In genomic region chr4:58247792-58248191, GRCh38 we compare ENCODE assay signal across 2 cellular contexts.
A peak's percentile ranks its signal among the peaks of the same experiment; 100 is the strongest.
TF ChIP-seq lines count a peak whose summit lies in the region.

No MANE protein-coding gene starts in this region.

TF ChIP-seq in A549, 52 proteins besides CTCF, POLR2A, EP300 and RAD21:
- peak; percentile 40 for TF ChIP-seq SMC3 (IDR thresholded peaks at IDR 0.05)
- no peak for TF ChIP-seq FOSL2 (IDR thresholded peaks at IDR 0.05)
- no peak for TF ChIP-seq FOSL2 (CRISPR knock-in tag; IDR thresholded peaks at IDR 0.05)

TF ChIP-seq in H1, 55 proteins besides CTCF, POLR2A, EP300 and RAD21:
- TF ChIP-seq YY1 (IDR thresholded peaks at IDR 0.05; ENCODE audit: low read depth, low read length) (no peak), SUZ12 (IDR thresholded peaks at IDR 0.05; ENCODE audit: low read length) (no peak), CHD1 (IDR thresholded peaks at IDR 0.05; ENCODE audit: low read depth, low read length) (no peak), SRF (IDR thresholded peaks at IDR 0.05; ENCODE audit: low read depth, low read length) (no peak), BRCA1 (IDR thresholded peaks at IDR 0.05; ENCODE audit: low read depth, low read length) (no peak), USF2 (IDR thresholded peaks at IDR 0.05; ENCODE audit: low read length) (no peak), RFX5 (IDR thresholded peaks at IDR 0.05; ENCODE audit: borderline replicate concordance, low read depth, low read length) (no peak), SIX5 (IDR thresholded peaks at IDR 0.05; ENCODE audit: low read depth, low read length) (no peak), RNF2 (IDR thresholded peaks at IDR 0.05; ENCODE audit: borderline replicate concordance, low read depth, low read length, missing control alignments, poor library complexity, severe bottlenecking) (no peak), TBP (IDR thresholded peaks at IDR 0.05; ENCODE audit: low read depth, low read length) (no peak), JUN (IDR thresholded peaks at IDR 0.05; ENCODE audit: low read depth, low read length) (no peak), CBX5 (IDR thresholded peaks at IDR 0.05; ENCODE audit: low read depth, low read length) (no peak), POU5F1 (IDR thresholded peaks at IDR 0.05; ENCODE audit: low read depth, low read length) (no peak), GABPA (IDR thresholded peaks at IDR 0.05; ENCODE audit: borderline replicate concordance, insufficient read depth, low read length) (no peak), PHF8 (conservative IDR thresholded peaks at IDR 0.05; ENCODE audit: low read depth, low read length) (no peak), SP1 (IDR thresholded peaks at IDR 0.05; ENCODE audit: low read depth, low read length) (no peak), ATF2 (IDR thresholded peaks at IDR 0.05; ENCODE audit: low read length) (no peak), EZH2 (IDR thresholded peaks at IDR 0.05; ENCODE audit: low read depth, low read length, severe bottlenecking) (no peak), SP4 (IDR thresholded peaks at IDR 0.05; ENCODE audit: low read length) (no peak)
TF ChIP-seq in H1: peak in this region for 0.
